ENCODE assay signal across 5 cellular contexts in genomic region chr17:63298916-63299315, GRCh38.
DNase-seq lines count a peak whose midpoint lies in the region; ATAC-seq, FAIRE-seq and TF ChIP-seq lines count a peak whose summit lies in the region.
"Not testable (repeated sequence)": the region's sequence is repeated elsewhere in the genome, so short reads cannot be mapped to it uniquely, and the experiment has no call there.

No MANE protein-coding gene starts in this region.

- TF ChIP-seq CTCF in HEK293 (tag by site-specific recombination; IDR thresholded peaks at IDR 0.05); K562 (IDR thresholded peaks at IDR 0.05 in 2 of 3, conservative IDR thresholded peaks at IDR 0.05 in 1 of 3; ENCODE audit: insufficient read depth in 2 of 3, low read depth in 1 of 3, low read length in 3 of 3); endothelial cell (IDR thresholded peaks at IDR 0.05; ENCODE audit: unreplicated experiment): not testable (repeated sequence)

- not testable (repeated sequence) for H3K4me1 Mint-ChIP-seq in activated naive CD4-positive, alpha-beta T cell treated with anti-CD3 and anti-CD28 coated beads, Interleukin-2, amount 50 U/mL, for 24 hours; endothelial cell (ENCODE audit: unreplicated experiment)

- peaks cover 24% of the 10 kb centered on the region for H3K9me3 Mint-ChIP-seq in activated naive CD4-positive, alpha-beta T cell treated with anti-CD3 and anti-CD28 coated beads, Interleukin-2, amount 50 U/mL, for 24 hours
- H3K9me3 Mint-ChIP-seq in endothelial cell (ENCODE audit: unreplicated experiment) = not testable (repeated sequence)

- not testable (repeated sequence) for H3K27ac ChIP-seq in HEK293 (ENCODE audit: extremely low read depth, low read depth, low read length); K562 (ENCODE audit: extremely low read depth, low read depth, low read length)

- H3K36me3 Mint-ChIP-seq in activated naive CD4-positive, alpha-beta T cell treated with anti-CD3 and anti-CD28 coated beads, Interleukin-2, amount 50 U/mL, for 24 hours = peaks cover 39% of the 10 kb centered on the region
- peaks cover 14% of the 10 kb centered on the region for H3K36me3 Mint-ChIP-seq in endothelial cell (ENCODE audit: low read depth, unreplicated experiment)

- not testable (repeated sequence) for BruUV-seq in K562 (replicated peaks; lab: Mats Ljungman, UMichigan)

- TF ChIP-seq POLR2A in K562 (conservative IDR thresholded peaks at IDR 0.05) = not testable (repeated sequence)

- not testable (repeated sequence) for H3K9me1 ChIP-seq in K562 (ENCODE audit: control insufficient read depth, insufficient read depth, low read length)

- H3K4me3 Mint-ChIP-seq in activated naive CD4-positive, alpha-beta T cell treated with anti-CD3 and anti-CD28 coated beads, Interleukin-2, amount 50 U/mL, for 24 hours = not testable (repeated sequence)
- peak overlapping the region; percentile 2 for H3K4me3 Mint-ChIP-seq in endothelial cell (ENCODE audit: unreplicated experiment)

- not testable (repeated sequence) for H3K79me2 ChIP-seq in K562 (ENCODE audit: control insufficient read depth, insufficient read depth, low read length)

- not testable (repeated sequence) for TF ChIP-seq EP300 in K562 (IDR thresholded peaks at IDR 0.05; ENCODE audit: low read length)

- not testable (repeated sequence) for H3K4me1 ChIP-seq in HEK293 (ENCODE audit: control insufficient read depth, insufficient read depth, low read length); K562 (replicated peaks in 1 of 2; ENCODE audit: control insufficient read depth in 2 of 2, insufficient read depth in 2 of 2, low read length in 2 of 2)

- WGBS in K562 (ENCODE audit: insufficient coverage, low coverage, missing lambda C conversion rate) = 43% methylated on average over 1 of the region's 1 CpG

- not testable (repeated sequence) for TF ChIP-seq RAD21 in K562 (CRISPR knock-in tag; conservative IDR thresholded peaks at IDR 0.05 in 1 of 2, IDR thresholded peaks at IDR 0.05 in 1 of 2)

- DNase-seq in K562 (ENCODE audit: extremely low read depth in 1 of 4, low spot score in 3 of 4); endothelial cell (ENCODE audit: low spot score): not testable (repeated sequence)

- not testable (repeated sequence) for ATAC-seq in SK-N-SH treated with all-trans-retinoic acid at 6 μM for 48 hours, K562

- not testable (repeated sequence) for H3K9me3 ChIP-seq in HEK293 (ENCODE audit: control insufficient read depth, insufficient read depth, low read depth, low read length); K562 (replicated peaks; ENCODE audit: control insufficient read depth, insufficient read depth, low read depth, low read length)

- intact Hi-C loops in K562 (cut with micrococcal nuclease) = not testable (repeated sequence)

- H2AFZ ChIP-seq in K562 (ENCODE audit: low read depth, low read length) = not testable (repeated sequence)

- POLR2A ChIA-PET in HEK293 (lab: Yijun Ruan, JAX); K562 (lab: Yijun Ruan, JAX): not testable (repeated sequence)

- H3K27me3 Mint-ChIP-seq in activated naive CD4-positive, alpha-beta T cell treated with anti-CD3 and anti-CD28 coated beads, Interleukin-2, amount 50 U/mL, for 24 hours; endothelial cell (ENCODE audit: unreplicated experiment): not testable (repeated sequence)

- not testable (repeated sequence) for H4K20me1 ChIP-seq in K562 (replicated peaks; ENCODE audit: control insufficient read depth, insufficient read depth, low read length)

- not testable (repeated sequence) for H3K4me2 ChIP-seq in K562 (ENCODE audit: insufficient read depth, low read length)

- not testable (repeated sequence) for H3K36me3 ChIP-seq in HEK293 (ENCODE audit: control insufficient read depth in 2 of 2, insufficient read depth in 1 of 2, low read length in 2 of 2); K562 (ENCODE audit: control insufficient read depth, insufficient read depth, low read length)

- H3K27ac Mint-ChIP-seq in activated naive CD4-positive, alpha-beta T cell treated with anti-CD3 and anti-CD28 coated beads, Interleukin-2, amount 50 U/mL, for 24 hours = peak overlapping the region; percentile 26
- H3K27ac Mint-ChIP-seq in endothelial cell (ENCODE audit: unreplicated experiment) = not testable (repeated sequence)

- in situ Hi-C loops in K562 (cut with MboI) = not testable (repeated sequence)

- H3K9ac ChIP-seq in K562 (ENCODE audit: insufficient read depth in 1 of 2, low read depth in 2 of 2, low read length in 2 of 2) = not testable (repeated sequence)

- not testable (repeated sequence) for H3K27me3 ChIP-seq in K562 (ENCODE audit: control insufficient read depth in 2 of 2, insufficient read depth in 2 of 2, low read length in 2 of 2)

- not testable (repeated sequence) for FAIRE-seq in K562 (lab: Jason Lieb, UNC)

- not testable (repeated sequence) for H3K4me3 ChIP-seq in HEK293 (ENCODE audit: low read depth, low read length); K562

- CTCF ChIA-PET in HEK293 (lab: Yijun Ruan, JAX); K562 (lab: Yijun Ruan, JAX; ENCODE audit: low intra/inter-chr PET ratio): not testable (repeated sequence)

TF ChIP-seq in HEK293, 187 proteins besides CTCF, POLR2A, EP300 and RAD21:
- TF ChIP-seq ZNF202 (tag by site-specific recombination; IDR thresholded peaks at IDR 0.05; ENCODE audit: borderline replicate concordance) (0 out of 2 replicates have a peak, but pooled peaks have one; percentile 29), ZNF146 (tag by site-specific recombination; IDR thresholded peaks at IDR 0.05) (peak; percentile 92), ZNF580 (tag by site-specific recombination; IDR thresholded peaks at IDR 0.05) (0 out of 2 replicates have a peak, but pooled peaks have one; percentile 43)

TF ChIP-seq in SK-N-SH treated with all-trans-retinoic acid at 6 μM for 48 hours, 23 proteins besides CTCF, POLR2A, EP300 and RAD21:
- TF ChIP-seq ZNF8 (CRISPR knock-in tag; IDR thresholded peaks at IDR 0.05) = peak; percentile 95

TF ChIP-seq in K562, 482 proteins besides CTCF, POLR2A, EP300 and RAD21:
- TF ChIP-seq ZNF146 (CRISPR knock-in tag; IDR thresholded peaks at IDR 0.05; ENCODE audit: unreplicated experiment) = peak; percentile 76
TF ChIP-seq in K562: peak in this region for 1; not testable (repeated sequence) for 481.
